In the genomic region with DNA sequence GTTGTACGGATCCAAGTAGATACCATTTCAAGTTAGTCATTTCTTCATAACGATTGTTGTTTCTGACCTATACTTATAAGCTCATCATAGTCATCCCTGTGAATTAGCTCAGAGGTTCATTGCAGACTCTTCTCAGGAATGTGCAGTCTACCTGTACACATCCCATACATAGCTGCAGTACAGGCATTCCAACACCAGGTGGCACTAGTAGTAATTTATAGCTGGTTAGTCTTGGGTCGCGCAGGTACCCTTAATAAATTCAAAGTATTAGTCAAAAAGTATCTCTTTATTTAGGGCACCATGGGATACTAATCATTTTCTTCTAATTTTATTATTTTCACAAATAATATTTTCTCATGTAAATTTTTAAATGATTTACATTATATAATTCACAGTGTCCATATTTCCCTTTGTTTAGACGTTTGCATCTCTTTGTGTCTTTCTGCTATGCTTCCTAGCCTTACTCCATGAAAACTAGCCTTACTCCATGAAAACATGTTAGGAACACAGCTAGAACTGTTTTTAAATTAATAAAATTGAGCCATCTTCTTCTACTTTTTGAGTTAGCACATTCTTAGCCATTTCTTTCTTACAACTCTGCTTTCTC, we compare ENCODE assay signal across 8 cellular contexts.
DNase-seq lines count a peak whose midpoint lies in the region; ATAC-seq and TF ChIP-seq lines count a peak whose summit lies in the region.

No MANE protein-coding gene starts in this region.

- peaks cover 3% of the 10 kb centered on the region for H3K4me1 Mint-ChIP-seq in T-helper 17 cell

- H3K27me3 ChIP-seq in left lung: no peaks in the 10 kb centered on the region

- intact Hi-C loops in left lung (cut with DNase I): loop anchor here in 1 of 2 donors (10.0 kb wide), 1 partner anchor 357 kb away; no protein-coding TSS in a partner anchor

- H3K27ac ChIP-seq in caudate nucleus (ENCODE audit: low read depth, low read length) (no peak overlapping the region), left lung (no peak overlapping the region)

- H3K4me3 ChIP-seq in GM12865 (ENCODE audit: low read depth, low read length) (no peak overlapping the region), left lung (no peak overlapping the region)

- H3K27me3 Mint-ChIP-seq in T-helper 17 cell: no peaks in the 10 kb centered on the region

- H3K9me3 ChIP-seq in T-helper 17 cell (ENCODE audit: control insufficient read depth, low read length, poor library complexity, severe bottlenecking): no peaks in the 10 kb centered on the region
- H3K9me3 ChIP-seq in left lung: no peaks in the 10 kb centered on the region

- TF ChIP-seq CTCF in GM12865 (IDR thresholded peaks at IDR 0.05; ENCODE audit: insufficient read depth, low read depth, low read length, missing control alignments) (peak; percentile 77), left lung (IDR thresholded peaks at IDR 0.05) (peak; percentile 76 to 82)

- no peaks in the 10 kb centered on the region for H3K4me1 ChIP-seq in left lung

- DNase-seq in A172 (ENCODE audit: low spot score) (peak; percentile 57), GM12865 (ENCODE audit: low read depth) (peak; percentile 71), NAMALWA (ENCODE audit: low spot score) (peak; percentile 76), T-helper 17 cell (peak in 1 of 3 donors; percentile 21), caudate nucleus (lab: John Stamatoyannopoulos, UW) (peak in 31 of 61 donors; percentile 1 to 85 (median 13)), left lung (peak in 1 of 2 donors; percentile 40)
- DNase-seq in stimulated activated CD8-positive, alpha-beta memory T cell treated with anti-CD3 and anti-CD28 coated beads, Interleukin-4, amount 100 ng/mL, for 24 hours (ENCODE audit: low read depth): peak; percentile 5

- H3K4me3 Mint-ChIP-seq in T-helper 17 cell: no peak overlapping the region

- peaks cover 3% of the 10 kb centered on the region for H3K36me3 Mint-ChIP-seq in T-helper 17 cell (ENCODE audit: low read depth)

- H3K36me3 ChIP-seq in left lung: no peaks in the 10 kb centered on the region

- no peak overlapping the region for H3K27ac Mint-ChIP-seq in T-helper 17 cell

- ATAC-seq in HG02610 (IDR thresholded peaks at IDR 0.05; ENCODE audit: unreplicated experiment) (peak; percentile 82), T-helper 17 cell (peak; percentile 58), left lung (peak; percentile 89)
